ENCODE assay signal across 17 cellular contexts in genomic region chr3:181329024-181329423, GRCh38.
DNase-seq lines count a peak whose midpoint lies in the region; ATAC-seq lines count a peak whose summit lies in the region.
"Had no signal": no experiment of that assay in that cellular context is flagged by ENCODE, and none has a peak within 500 bp of the region (broad histone marks: within the 10 kb centered on the region; RNA-seq: fewer than 3 reads in every experiment).

No MANE protein-coding gene starts in this region.

- peak; percentile 1 for DNase-seq in NCI-H1048 (lab: John Stamatoyannopoulos, UW)
- peak; percentile 19 to 27 for DNase-seq in NCI-H187 (lab: John Stamatoyannopoulos, UW)
- peak; percentile 83 for DNase-seq in NCI-H82 (lab: John Stamatoyannopoulos, UW)
- peak; percentile 48 for DNase-seq in pons (ENCODE audit: low spot score)
- DNase-seq in NAMALWA (ENCODE audit: low spot score) = no peak
- no peak for DNase-seq in SKM-1 (lab: John Stamatoyannopoulos, UW; ENCODE audit: unreplicated experiment)
- DNase-seq: activated CD4-positive, alpha-beta T cell treated with anti-CD3 and anti-CD28 coated beads, Interleukin-2, amount 50 U/mL, for 4 hours; Caco-2; naive thymus-derived CD4-positive, alpha-beta T cell; pancreas; SIG-M5; sigmoid colon; stimulated activated CD4-positive, alpha-beta T cell treated with anti-CD3 and anti-CD28 coated beads, Interleukin-1b, Interleukin-23, amount 100 ng/mL, for 48 hours; stimulated activated naive CD8-positive, alpha-beta T cell treated with anti-CD3 and anti-CD28 coated beads, Interleukin-15, Interleukin-2, amounts not matched to agents 100 U/mL and 50 U/mL, for 24 hours; T-helper 17 cell; transverse colon had no signal

- ATAC-seq in GM19035 (IDR thresholded peaks at IDR 0.05; ENCODE audit: unreplicated experiment) = no peak
- ATAC-seq: naive thymus-derived CD4-positive, alpha-beta T cell; pancreas; stimulated activated naive CD8-positive, alpha-beta T cell treated with anti-CD3 and anti-CD28 coated beads, Interleukin-15, Interleukin-2, amounts not matched to agents 100 U/mL and 50 U/mL, for 24 hours; T-helper 17 cell had no signal

Comparison
In these comparisons a context has a peak if more than half of its experiments do, and no peak if none do; other contexts are left out.
1. DNase-seq: peak in NCI-H1048 (single experiment), NCI-H187 (2 of 2), NCI-H82 (single experiment) and pons (single experiment); none in NAMALWA (single experiment) and SKM-1 (single experiment).